Comparison of ENCODE assay signal across 12 cellular contexts in genomic region chr2:26612522-26613240, GRCh38. TPM values are rescaled to one million over a fixed set of nuclear protein-coding genes. Genes with fewer than 3 reads are reported as not detected.
DNase-seq lines count a peak whose midpoint lies in the region; ATAC-seq and TF ChIP-seq lines count a peak whose summit lies in the region.
"Had no signal": no experiment of that assay in that cellular context is flagged by ENCODE, and none has a peak within 500 bp of the region (broad histone marks: within the 10 kb centered on the region; RNA-seq: fewer than 3 reads in every experiment).

No MANE protein-coding gene starts in this region.

- no peak overlapping the region for H4K91ac ChIP-seq in neuronal stem cell (ENCODE audit: low read depth, low read length, poor library complexity)

- no peak overlapping the region for H3K14ac ChIP-seq in neuronal stem cell (ENCODE audit: low read length)

- H3K23ac ChIP-seq in neuronal stem cell (ENCODE audit: low read depth, low read length, poor library complexity) = no peak overlapping the region

- H3K27ac ChIP-seq in BLaER1 = peak overlapping the region; percentile 42
- H3K27ac ChIP-seq in neuronal stem cell (replicated peaks; ENCODE audit: low read length) = no peak overlapping the region

- H3K36me3 ChIP-seq in BLaER1 = no peaks in the 10 kb centered on the region
- H3K36me3 ChIP-seq in neuronal stem cell (replicated peaks in 1 of 2; ENCODE audit: control insufficient read depth in 2 of 2, insufficient read depth in 2 of 2, low read length in 2 of 2) = no peaks in the 10 kb centered on the region
- H3K36me3 ChIP-seq: ovary had no signal

- H3K9ac ChIP-seq in BLaER1 (peak overlapping the region; percentile 54; the same call in 1 of the 2 replicates), neuronal stem cell (ENCODE audit: low read depth, low read length, poor library complexity) (no peak overlapping the region)

- H2BK120ac ChIP-seq in neuronal stem cell (ENCODE audit: low read depth, low read length) = peak overlapping the region; percentile 35

- H3K9me3 ChIP-seq in BLaER1 (no peaks in the 10 kb centered on the region), neuronal stem cell (replicated peaks in 1 of 2; ENCODE audit: control insufficient read depth in 2 of 2, insufficient read depth in 1 of 2, low read depth in 1 of 2, low read length in 2 of 2) (no peaks in the 10 kb centered on the region)
- H3K9me3 ChIP-seq: ovary had no signal

- no peak overlapping the region for H2BK5ac ChIP-seq in neuronal stem cell (ENCODE audit: low read length)

- H2AK5ac ChIP-seq in neuronal stem cell (ENCODE audit: low read depth, low read length) = peak overlapping the region; percentile 30

- peak overlapping the region; percentile 17 for H2AFZ ChIP-seq in neuronal stem cell (ENCODE audit: low read length)

- no peak overlapping the region for H2BK12ac ChIP-seq in neuronal stem cell (ENCODE audit: low read length)

- H3K27me3 ChIP-seq in BLaER1 (no peaks in the 10 kb centered on the region), neuronal stem cell (ENCODE audit: control insufficient read depth in 3 of 3, insufficient read depth in 3 of 3, low read depth in 1 of 3, low read length in 3 of 3) (peaks cover 0 to 9% (median 0%) of the 10 kb centered on the region in 3 experiments)
- H3K27me3 ChIP-seq: ovary had no signal

- H2BK15ac ChIP-seq in neuronal stem cell (ENCODE audit: low read length) = no peak overlapping the region

- H3K4me2 ChIP-seq in BLaER1 (peak overlapping the region; percentile 86), neuronal stem cell (ENCODE audit: insufficient read depth, low read length, poor library complexity, severe bottlenecking) (no peak overlapping the region)

- H4K20me1 ChIP-seq in BLaER1 = no peaks in the 10 kb centered on the region

- WGBS in neuronal stem cell (ENCODE audit: extremely low coverage in 2 of 2, insufficient read length in 2 of 2, insufficient replicate concordance in 1 of 2), 2 donors = no CpG with 5 or more reads among the region's 8 CpGs

- H3K4me1 ChIP-seq in BLaER1 (peaks cover 93% of the 10 kb centered on the region), neuronal stem cell (ENCODE audit: control insufficient read depth in 2 of 2, insufficient read depth in 1 of 2, low read depth in 1 of 2, low read length in 2 of 2) (peaks cover 36 to 54% of the 10 kb centered on the region in 2 donors)

- H3K18ac ChIP-seq in neuronal stem cell (ENCODE audit: low read length) = peak overlapping the region; percentile 54

- H3K4me3 ChIP-seq in BLaER1 (no peak overlapping the region), fibroblast of pulmonary artery (replicated peaks; ENCODE audit: low read depth, low read length) (no peak overlapping the region), neuronal stem cell (ENCODE audit: low read length in 2 of 2) (no peak overlapping the region)
- H3K4me3 ChIP-seq: ovary had no signal

- H3K79me1 ChIP-seq in neuronal stem cell (ENCODE audit: low read depth, low read length) = no peaks in the 10 kb centered on the region

- DNase-seq in Kasumi-1 (lab: John Stamatoyannopoulos, UW) (peak; percentile 64 to 67), fibroblast of pulmonary artery (ENCODE audit: low read depth) (peak; percentile 16), neuronal stem cell (ENCODE audit: low spot score) (no peak), HK-2 (ENCODE audit: unreplicated experiment) (no peak), NCI-H1436 treated with DMSO at 0.1 percent for 48 hours (lab: John Stamatoyannopoulos, UW) (no peak)
- DNase-seq in stimulated activated naive CD4-positive, alpha-beta T cell (lab: John Stamatoyannopoulos, UW) = no peak
- DNase-seq: CD8-positive, alpha-beta memory T cell; immature natural killer cell; SW 1271 had no signal

- no peak for ATAC-seq in HG02885 (IDR thresholded peaks at IDR 0.05; ENCODE audit: poor library complexity, unreplicated experiment)

- TF ChIP-seq CTCF in fibroblast of pulmonary artery (IDR thresholded peaks at IDR 0.05; ENCODE audit: low read length, missing control alignments) = no peak

- H3K4ac ChIP-seq in neuronal stem cell (ENCODE audit: low read length) = no peak overlapping the region

- H4K8ac ChIP-seq in neuronal stem cell (ENCODE audit: low read depth, low read length) = no peak overlapping the region

RNA-seq across cellular contexts. Expression of gene CIB4, which starts 28.5 kb away (rescaled TPM):
- not detected for polyA plus RNA-seq in neuronal stem cell (2013, experiment 1 of 2)
- polyA plus RNA-seq in neuronal stem cell (2013, experiment 2 of 2) = not detected
- polyA plus RNA-seq: CD8-positive, alpha-beta memory T cell; immature natural killer cell had no signal

Comparison
In these comparisons a context has a peak if more than half of its experiments do, and no peak if none do; other contexts are left out.
1. DNase-seq: peak in Kasumi-1 (2 of 2) and fibroblast of pulmonary artery (single experiment); none in neuronal stem cell (single experiment), HK-2 (single experiment), NCI-H1436 treated with DMSO at 0.1 percent for 48 hours (single experiment) and stimulated activated naive CD4-positive, alpha-beta T cell (0 of 6).